11 cellular contexts compared by ENCODE assay signal in genomic region chr2:112940859-112941258, GRCh38. TPM values are rescaled to one million over a fixed set of nuclear protein-coding genes. Genes with fewer than 3 reads are reported as not detected.
"Had no signal": no experiment of that assay in that cellular context is flagged by ENCODE, and none has a peak within 500 bp of the region (broad histone marks: within the 10 kb centered on the region; RNA-seq: fewer than 3 reads in every experiment).

No MANE protein-coding gene starts in this region.

- H3K27ac ChIP-seq: GM23248 had no signal

- FAIRE-seq: H1, H54 had no signal

- H3K4me1 Mint-ChIP-seq: GM23338, H9 had no signal

- H3K4me1 ChIP-seq: HAP-1 had no signal

- H3K9ac ChIP-seq: GM23248 had no signal

- DNase-seq: GM23248, GOT3, H7, H9, HCEC 1CT, HFFc6 had no signal

- H3K4me3 Mint-ChIP-seq: GM23338, H9, HFFc6 had no signal

- H3K4me2 ChIP-seq: GM23338 had no signal

- H3K36me3 ChIP-seq: HAP-1 had no signal

- H2AFZ ChIP-seq: GM23248, GM23338 had no signal

- H3K9me3 ChIP-seq: HAP-1 had no signal

- H3K4me3 ChIP-seq: GM23248, GM23338, HAP-1 had no signal

- H3K27ac Mint-ChIP-seq: GM23338, H9, HFFc6 had no signal

RNA-seq across cellular contexts. Expression of gene IL37, which starts 29.9 kb away (rescaled TPM):
- total RNA-seq: GM23248, GM23338, H1, H4, H9, HFFc6 had no signal
- polyA plus RNA-seq: GM23248, GM23338 had no signal

RNA-seq across cellular contexts. Expression of gene IL36G, which starts 36.9 kb away (rescaled TPM):
- total RNA-seq: GM23248, GM23338, H1, H4, H7, H9, HFFc6 had no signal
- polyA plus RNA-seq: GM23248, GM23338 had no signal
